In the genomic region with DNA sequence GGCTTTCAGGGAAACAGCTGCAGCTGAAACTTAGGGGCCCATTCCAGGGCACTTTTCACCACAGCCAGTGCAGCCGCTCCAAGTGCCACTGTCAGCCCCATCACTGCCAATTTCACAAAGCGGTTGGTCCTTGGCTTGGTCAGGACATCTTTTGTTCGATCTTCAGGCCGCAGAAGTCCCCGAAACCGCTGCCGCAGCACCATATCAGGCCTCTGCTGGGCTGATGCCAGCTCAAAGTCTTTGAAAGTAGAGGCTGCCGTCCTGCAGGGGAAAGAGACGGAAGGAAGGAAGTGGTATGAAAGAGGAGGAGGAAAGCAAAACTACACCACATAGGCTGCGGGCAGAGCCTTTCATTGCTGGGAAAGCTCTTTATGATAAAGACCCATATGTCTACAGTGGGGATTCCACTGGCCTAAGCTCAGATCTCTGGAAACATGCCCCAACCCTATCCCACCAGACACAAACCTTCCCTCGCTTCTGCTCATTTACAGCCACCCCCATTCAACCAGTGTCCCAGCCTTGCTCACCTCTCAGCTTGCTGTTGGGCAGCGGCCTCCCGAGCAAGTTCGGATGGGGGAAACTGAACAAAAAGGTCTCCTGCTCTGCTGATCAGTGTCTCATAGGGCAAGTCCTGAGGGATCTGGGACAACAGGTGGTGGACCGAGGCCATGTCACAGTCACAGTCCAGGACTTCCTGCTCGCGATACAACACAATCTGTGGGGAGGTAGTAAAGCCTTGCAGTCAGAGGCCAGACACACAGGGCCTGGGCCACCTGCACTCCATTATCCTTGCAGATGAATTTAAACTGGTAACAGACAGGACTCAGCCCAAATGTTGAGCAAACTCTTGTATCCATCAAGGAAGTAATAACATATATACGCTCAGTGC, we compare ENCODE assay signal across 9 cellular contexts. TPM values are rescaled to one million over a fixed set of nuclear protein-coding genes. Genes with fewer than 3 reads are reported as not detected.
DNase-seq lines count a peak whose midpoint lies in the region; ATAC-seq lines count a peak whose summit lies in the region.
"Had no signal": no experiment of that assay in that cellular context is flagged by ENCODE, and none has a peak within 500 bp of the region (broad histone marks: within the 10 kb centered on the region; RNA-seq: fewer than 3 reads in every experiment).

No MANE protein-coding gene starts in this region.

- DNase-seq in activated CD4-positive, alpha-beta T cell treated with anti-CD3 and anti-CD28 coated beads for 1 hour = peak; percentile 38
- DNase-seq in dermis blood vessel endothelial cell (peak; percentile 53), T1000 (lab: John Stamatoyannopoulos, UW) (no peak), NCI-H2029 treated with DMSO at 0.1 percent for 48 hours (lab: John Stamatoyannopoulos, UW) (no peak), NCI-H82 (lab: John Stamatoyannopoulos, UW) (no peak), NCI-H187 (lab: John Stamatoyannopoulos, UW) (no peak)
- DNase-seq in stimulated activated CD8-positive, alpha-beta memory T cell treated with anti-CD3 and anti-CD28 coated beads, Interleukin-15, amount 100 ng/mL, for 24 hours (ENCODE audit: low read depth) = peak; percentile 16
- DNase-seq: SIG-M5 had no signal

- ATAC-seq in HG02642 (IDR thresholded peaks at IDR 0.05; ENCODE audit: poor library complexity, unreplicated experiment) = peak; percentile 46

RNA-seq across cellular contexts. Expression of gene TBC1D20, which starts 23.5 kb away (rescaled TPM):
- 30.5 and 33.0 TPM in 2 replicates for total RNA-seq in dermis blood vessel endothelial cell

RNA-seq across cellular contexts. Expression of gene RBCK1, which starts 30.7 kb away (rescaled TPM):
- 111 and 116 TPM in 2 replicates for total RNA-seq in dermis blood vessel endothelial cell

RNA-seq across cellular contexts. Expression of gene TRIB3, which starts 58.3 kb away (rescaled TPM):
- 49.2 and 62.1 TPM in 2 replicates for total RNA-seq in dermis blood vessel endothelial cell

Comparison
In these comparisons a context has a peak if more than half of its experiments do, and no peak if none do; other contexts are left out.
1. DNase-seq: peak in activated CD4-positive, alpha-beta T cell treated with anti-CD3 and anti-CD28 coated beads for 1 hour (single experiment), dermis blood vessel endothelial cell (single experiment) and stimulated activated CD8-positive, alpha-beta memory T cell treated with anti-CD3 and anti-CD28 coated beads, Interleukin-15, amount 100 ng/mL, for 24 hours (single experiment); none in T1000 (single experiment), NCI-H2029 treated with DMSO at 0.1 percent for 48 hours (single experiment), NCI-H82 (single experiment) and NCI-H187 (0 of 2).